8 cellular contexts compared by ENCODE assay signal in genomic region chr5:179621551-179621971, GRCh38. TPM values are rescaled to one million over a fixed set of nuclear protein-coding genes. Genes with fewer than 3 reads are reported as not detected.
DNase-seq lines count a peak whose midpoint lies in the region; ATAC-seq, FAIRE-seq and TF ChIP-seq lines count a peak whose summit lies in the region.

No MANE protein-coding gene starts in this region.

- H3K27ac ChIP-seq in astrocyte (ENCODE audit: low read depth, low read length) (peak overlapping the region; percentile 26), lung (ENCODE audit: low read depth in 1 of 2, low read length in 1 of 2) (peak overlapping the region in 1 of 2 donors; percentile 52), transverse colon (peak overlapping the region; percentile 98 to 100 (median 100))

- H3K9me3 ChIP-seq in astrocyte (ENCODE audit: insufficient read depth, low read depth, low read length) = no peaks in the 10 kb centered on the region
- H3K9me3 ChIP-seq in lung (ENCODE audit: control insufficient read depth in 2 of 2, insufficient read depth in 1 of 2, low read length in 1 of 2) = no peaks in the 10 kb centered on the region
- no peaks in the 10 kb centered on the region for H3K9me3 ChIP-seq in transverse colon

- H4K20me1 ChIP-seq in astrocyte (ENCODE audit: insufficient read depth, low read length) = peaks cover 67% of the 10 kb centered on the region

- H3K27me3 ChIP-seq in astrocyte (ENCODE audit: insufficient read depth, low read length) (no peaks in the 10 kb centered on the region), lung (ENCODE audit: control insufficient read depth, insufficient read depth) (no peaks in the 10 kb centered on the region), transverse colon (no peaks in the 10 kb centered on the region)

- H3K27me3 Mint-ChIP-seq in activated naive CD4-positive, alpha-beta T cell treated with anti-CD3 and anti-CD28 coated beads for 36 hours (ENCODE audit: low read depth) = no peaks in the 10 kb centered on the region
- no peaks in the 10 kb centered on the region for H3K27me3 Mint-ChIP-seq in astrocyte (ENCODE audit: low read depth, unreplicated experiment)

- CTCF ChIA-PET in activated naive CD4-positive, alpha-beta T cell treated with anti-CD3 and anti-CD28 coated beads for 36 hours (lab: Charles Lee) = interaction anchor here (0.6 to 0.9 kb wide), 2 partner anchors 39 to 69 kb away, joined by 4 to 5 read pairs; no protein-coding TSS in a partner anchor

- H3K79me2 ChIP-seq in astrocyte (ENCODE audit: insufficient read depth, low read length) = peaks cover 73% of the 10 kb centered on the region

- H3K36me3 ChIP-seq in astrocyte (ENCODE audit: insufficient read depth, low read length) (peaks cover 56% of the 10 kb centered on the region), lung (ENCODE audit: control insufficient read depth in 2 of 2, insufficient read depth in 2 of 2, low read length in 2 of 2) (peaks cover 10 to 28% of the 10 kb centered on the region in 2 donors), transverse colon (peaks cover 0 to 44% (median 19%) of the 10 kb centered on the region in 4 donors)

- FAIRE-seq in astrocyte (lab: Jason Lieb, UNC) = no peak

- DNase-seq in activated naive CD4-positive, alpha-beta T cell treated with anti-CD3 and anti-CD28 coated beads for 36 hours = no peak
- DNase-seq in activated naive CD4-positive, alpha-beta T cell (lab: John Stamatoyannopoulos, UW) = no peak
- DNase-seq in astrocyte (ENCODE audit: low read depth) = no peak
- no peak for DNase-seq in lung (ENCODE audit: low spot score)
- DNase-seq in transverse colon = no peak
- no peak for DNase-seq in 8988T
- no peak for DNase-seq in NCI-H510A (lab: John Stamatoyannopoulos, UW)

- 6 to 11% methylated on average over 9 of the region's 9 CpGs for WGBS in lung, 2 donors
- 4 to 9% methylated on average over 5 to 9 of the region's 9 CpGs for WGBS in transverse colon (ENCODE audit: low coverage in 1 of 2), 2 donors

- TF ChIP-seq EP300 in transverse colon (IDR thresholded peaks at IDR 0.05; ENCODE audit: low read depth) = no peak

- peak overlapping the region; percentile 99 for H3K4me3 Mint-ChIP-seq in activated naive CD4-positive, alpha-beta T cell treated with anti-CD3 and anti-CD28 coated beads for 36 hours
- peak overlapping the region; percentile 95 for H3K4me3 Mint-ChIP-seq in astrocyte (ENCODE audit: unreplicated experiment)

- H3K36me3 Mint-ChIP-seq in activated naive CD4-positive, alpha-beta T cell treated with anti-CD3 and anti-CD28 coated beads for 36 hours (ENCODE audit: low read depth) = peaks cover 69% of the 10 kb centered on the region
- peaks cover 28% of the 10 kb centered on the region for H3K36me3 Mint-ChIP-seq in astrocyte (ENCODE audit: low read depth, unreplicated experiment)

- H3K4me1 ChIP-seq in astrocyte (ENCODE audit: insufficient read depth, low read length) (peaks cover 27% of the 10 kb centered on the region), lung (ENCODE audit: control insufficient read depth in 2 of 2, insufficient read depth in 2 of 2, low read length in 2 of 2) (peaks cover 9 to 15% of the 10 kb centered on the region in 2 donors), transverse colon (peaks cover 24 to 64% (median 48%) of the 10 kb centered on the region in 4 donors)

- peaks cover 50% of the 10 kb centered on the region for H3K4me1 Mint-ChIP-seq in activated naive CD4-positive, alpha-beta T cell treated with anti-CD3 and anti-CD28 coated beads for 36 hours (ENCODE audit: low read depth)
- H3K4me1 Mint-ChIP-seq in astrocyte (ENCODE audit: low read depth, unreplicated experiment) = peaks cover 32% of the 10 kb centered on the region

- TF ChIP-seq CTCF in astrocyte (IDR thresholded peaks at IDR 0.05; ENCODE audit: insufficient read depth, low read depth, low read length) (no peak), lung (IDR thresholded peaks at IDR 0.05; ENCODE audit: control extremely low read depth, extremely low read depth) (no peak), transverse colon (IDR thresholded peaks at IDR 0.05) (no peak)

- peak overlapping the region; percentile 99 for H3K9ac ChIP-seq in astrocyte (ENCODE audit: low read length)

- peak overlapping the region; percentile 99 for H3K27ac Mint-ChIP-seq in activated naive CD4-positive, alpha-beta T cell treated with anti-CD3 and anti-CD28 coated beads for 36 hours
- H3K27ac Mint-ChIP-seq in astrocyte (ENCODE audit: unreplicated experiment) = peak overlapping the region; percentile 75

- in situ Hi-C loops in transverse colon (cut with MboI; ENCODE audit: low pct_ligation_motif_present in 1 of 4, low pct_unique_long_range_greater_than_20kb in 1 of 4, low sequenced_read_pairs in 3 of 4) = no loop called here

- peak overlapping the region; percentile 95 for H3K4me2 ChIP-seq in astrocyte (ENCODE audit: low read length)

- no peak for ATAC-seq in lung (ENCODE audit: insufficient read depth, low FRiP score)
- no peak for ATAC-seq in HG02623 (IDR thresholded peaks at IDR 0.05; ENCODE audit: unreplicated experiment)

- H3K9me3 Mint-ChIP-seq in activated naive CD4-positive, alpha-beta T cell treated with anti-CD3 and anti-CD28 coated beads for 36 hours = no peaks in the 10 kb centered on the region
- H3K9me3 Mint-ChIP-seq in astrocyte (ENCODE audit: unreplicated experiment) = no peaks in the 10 kb centered on the region

- intact Hi-C loops in activated naive CD4-positive, alpha-beta T cell treated with anti-CD3 and anti-CD28 coated beads for 36 hours (cut with micrococcal nuclease) = loop anchor here (5.0 to 10.0 kb wide), 3 partner anchors 454 to 1621 kb away; partner anchors contain the start of gene RACK1
- intact Hi-C loops in transverse colon (cut with DNase I; ENCODE audit: low total_unique reads) = no loop called here

- no peak overlapping the region for H2AFZ ChIP-seq in astrocyte (ENCODE audit: low read depth, low read length)

- peak overlapping the region; percentile 91 for H3K4me3 ChIP-seq in astrocyte (ENCODE audit: insufficient read depth, low read depth, low read length)
- peak overlapping the region; percentile 38 for H3K4me3 ChIP-seq in lung
- H3K4me3 ChIP-seq in transverse colon = peak overlapping the region in 3 of 4 donors; percentile 76 to 95 (median 90)

- no peak for TF ChIP-seq POLR2A in transverse colon (IDR thresholded peaks at IDR 0.05)

RNA-seq across cellular contexts. Expression of gene HNRNPH1, which starts 1.9 kb away (rescaled TPM):
- 100 to 1,000 TPM; 708 to 713 TPM for total RNA-seq in activated naive CD4-positive, alpha-beta T cell treated with anti-CD3 and anti-CD28 coated beads for 36 hours
- total RNA-seq in astrocyte = 349 and 458 TPM in 2 replicates
- total RNA-seq in lung = 1,000 to 10,000 TPM in 1 of 2 donors, 100 to 1,000 TPM in 1; 422 to 1,791 TPM
- polyA plus RNA-seq in lung = 100 to 1,000 TPM; 185 to 189 TPM
- 100 to 1,000 TPM; 358 to 910 (median 594) TPM for total RNA-seq in transverse colon

RNA-seq across cellular contexts. Expression of gene CBY3, which starts 59.3 kb away (rescaled TPM):
- not detected for total RNA-seq in activated naive CD4-positive, alpha-beta T cell treated with anti-CD3 and anti-CD28 coated beads for 36 hours
- total RNA-seq in astrocyte (not detected in 2 replicates), lung (not detected), transverse colon (not detected)
- polyA plus RNA-seq in lung = under 1 TPM; 0.10 to 0.22 TPM

Comparison
In these comparisons a context has a peak if more than half of its experiments do, and no peak if none do; other contexts are left out.
1. H3K4me3 ChIP-seq: peak in every context shown above with its lines; median percentile 91 in astrocyte; 90 in transverse colon; 38 in lung.